Comparison of ENCODE assay signal across 1 cellular context in the genomic region with DNA sequence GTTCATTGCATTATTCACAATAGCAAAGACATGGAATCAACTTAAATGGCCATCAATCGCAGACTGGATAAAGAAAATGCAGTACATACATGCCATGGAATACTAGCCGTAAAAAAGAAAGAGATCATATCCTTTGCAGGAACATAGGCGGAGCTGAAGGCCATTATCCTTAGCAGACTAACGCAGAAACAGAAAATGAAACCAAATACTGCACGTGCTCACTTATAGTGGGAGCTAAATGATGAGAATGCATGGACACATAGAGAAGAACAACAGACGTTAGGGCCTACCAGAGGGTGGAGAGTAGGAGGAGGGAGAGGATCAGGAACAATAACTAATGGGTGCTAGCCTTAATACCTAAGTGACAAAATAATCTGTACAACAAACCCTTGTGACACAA.
TF ChIP-seq lines count a peak whose summit lies in the region.

No MANE protein-coding gene starts in this region.

TF ChIP-seq in GM12878, 131 proteins besides CTCF, POLR2A, EP300 and RAD21:
- TF ChIP-seq PKNOX1 (IDR thresholded peaks at IDR 0.05) (no peak), ZNF384 (IDR thresholded peaks at IDR 0.05; ENCODE audit: borderline replicate concordance, low read depth, low read length) (no peak), JUNB (IDR thresholded peaks at IDR 0.05) (no peak), CHD1 (IDR thresholded peaks at IDR 0.05; ENCODE audit: low read depth, low read length) (no peak), CREB1 (IDR thresholded peaks at IDR 0.05; ENCODE audit: low read depth) (no peak), PAX5 (IDR thresholded peaks at IDR 0.05; ENCODE audit: borderline replicate concordance, low read depth, low read length) (no peak), SREBF1 (IDR thresholded peaks at IDR 0.05; ENCODE audit: low read length) (no peak), RUNX3 (IDR thresholded peaks at IDR 0.05; ENCODE audit: low read length) (no peak), SIX5 (IDR thresholded peaks at IDR 0.05; ENCODE audit: low read depth, low read length, severe bottlenecking) (no peak)
- TF ChIP-seq, protein P1, sequence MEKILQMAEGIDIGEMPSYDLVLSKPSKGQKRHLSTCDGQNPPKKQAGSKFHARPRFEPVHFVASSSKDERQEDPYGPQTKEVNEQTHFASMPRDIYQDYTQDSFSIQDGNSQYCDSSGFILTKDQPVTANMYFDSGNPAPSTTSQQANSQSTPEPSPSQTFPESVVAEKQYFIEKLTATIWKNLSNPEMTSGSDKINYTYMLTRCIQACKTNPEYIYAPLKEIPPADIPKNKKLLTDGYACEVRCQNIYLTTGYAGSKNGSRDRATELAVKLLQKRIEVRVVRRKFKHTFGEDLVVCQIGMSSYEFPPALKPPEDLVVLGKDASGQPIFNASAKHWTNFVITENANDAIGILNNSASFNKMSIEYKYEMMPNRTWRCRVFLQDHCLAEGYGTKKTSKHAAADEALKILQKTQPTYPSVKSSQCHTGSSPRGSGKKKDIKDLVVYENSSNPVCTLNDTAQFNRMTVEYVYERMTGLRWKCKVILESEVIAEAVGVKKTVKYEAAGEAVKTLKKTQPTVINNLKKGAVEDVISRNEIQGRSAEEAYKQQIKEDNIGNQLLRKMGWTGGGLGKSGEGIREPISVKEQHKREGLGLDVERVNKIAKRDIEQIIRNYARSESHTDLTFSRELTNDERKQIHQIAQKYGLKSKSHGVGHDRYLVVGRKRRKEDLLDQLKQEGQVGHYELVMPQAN (conservative IDR thresholded peaks at IDR 0.05), result no peak
